8 cellular contexts compared by ENCODE assay signal in the genomic region with DNA sequence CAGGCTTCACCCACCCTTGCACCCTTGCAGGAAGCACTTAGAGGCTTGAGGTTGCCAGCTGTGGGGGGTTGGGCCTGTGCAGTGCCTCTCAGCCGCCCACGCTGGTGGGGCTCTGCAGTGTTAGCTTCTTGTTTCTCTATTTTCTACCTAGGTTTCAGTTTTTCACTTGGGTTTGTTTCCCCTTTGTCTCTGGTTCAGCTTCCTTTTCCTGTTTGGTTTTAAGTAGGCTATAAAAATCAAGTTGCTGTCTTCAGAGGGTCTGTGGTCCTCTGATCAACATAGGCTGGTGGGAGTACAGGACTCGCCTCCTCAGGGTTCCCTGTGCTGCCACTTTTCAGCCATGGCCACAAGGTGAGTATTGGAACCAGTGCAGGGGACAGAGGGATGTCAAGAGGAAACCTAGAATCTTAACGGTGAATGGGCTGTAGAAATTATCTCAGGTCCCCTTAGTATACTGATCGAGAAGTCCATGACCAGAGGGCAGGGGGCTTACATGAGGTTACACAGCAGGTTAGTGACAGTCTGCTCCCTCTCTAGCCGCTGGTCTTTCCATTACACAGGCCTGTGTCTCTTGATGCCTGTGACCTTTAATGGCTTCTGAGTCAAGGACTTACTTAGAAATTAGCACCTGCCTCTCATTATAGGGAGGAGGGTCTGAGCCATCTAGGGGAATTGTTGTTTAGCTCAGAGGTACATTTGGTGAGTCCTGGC. TPM values are rescaled to one million over a fixed set of nuclear protein-coding genes. Genes with fewer than 3 reads are reported as not detected.
DNase-seq lines count a peak whose midpoint lies in the region; ATAC-seq and TF ChIP-seq lines count a peak whose summit lies in the region.

A gene with protein sequence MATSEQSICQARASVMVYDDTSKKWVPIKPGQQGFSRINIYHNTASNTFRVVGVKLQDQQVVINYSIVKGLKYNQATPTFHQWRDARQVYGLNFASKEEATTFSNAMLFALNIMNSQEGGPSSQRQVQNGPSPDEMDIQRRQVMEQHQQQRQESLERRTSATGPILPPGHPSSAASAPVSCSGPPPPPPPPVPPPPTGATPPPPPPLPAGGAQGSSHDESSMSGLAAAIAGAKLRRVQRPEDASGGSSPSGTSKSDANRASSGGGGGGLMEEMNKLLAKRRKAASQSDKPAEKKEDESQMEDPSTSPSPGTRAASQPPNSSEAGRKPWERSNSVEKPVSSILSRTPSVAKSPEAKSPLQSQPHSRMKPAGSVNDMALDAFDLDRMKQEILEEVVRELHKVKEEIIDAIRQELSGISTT (plus strand): TSS at position 262 of the 711 bp plus-strand sequence. CDS start 79 bp downstream, at position 341.

- peak; percentile 55 for ATAC-seq in GM19452 (IDR thresholded peaks at IDR 0.05; ENCODE audit: unreplicated experiment)
- peak; percentile 31 for ATAC-seq in HG03565 (IDR thresholded peaks at IDR 0.05; ENCODE audit: unreplicated experiment)
- ATAC-seq in effector memory CD8-positive, alpha-beta T cell (replicated peaks) = peak; percentile 31

- H3K4me1 ChIP-seq in osteoblast (ENCODE audit: insufficient read depth, low read length) = peaks cover 6% of the 10 kb centered on the region

- peaks cover 64% of the 10 kb centered on the region for H3K36me3 Mint-ChIP-seq in effector memory CD8-positive, alpha-beta T cell (ENCODE audit: insufficient read depth)
- peaks cover 14% of the 10 kb centered on the region for H3K36me3 Mint-ChIP-seq in type B pancreatic cell

- H3K27me3 ChIP-seq in osteoblast (ENCODE audit: insufficient read depth, low read length) = no peaks in the 10 kb centered on the region

- peak within 1 kb of the TSS; percentile 96 to 98 for H3K27ac Mint-ChIP-seq in effector memory CD8-positive, alpha-beta T cell
- no peak within 1 kb of the TSS for H3K27ac Mint-ChIP-seq in type B pancreatic cell

- no peaks in the 10 kb centered on the region for H3K27me3 Mint-ChIP-seq in effector memory CD8-positive, alpha-beta T cell
- no peaks in the 10 kb centered on the region for H3K27me3 Mint-ChIP-seq in type B pancreatic cell

- no peaks in the 10 kb centered on the region for H3K9me3 ChIP-seq in osteoblast (ENCODE audit: low read depth, low read length)

- peaks cover 73 to 83% of the 10 kb centered on the region in 2 donors for H3K4me1 Mint-ChIP-seq in effector memory CD8-positive, alpha-beta T cell (ENCODE audit: low read depth in 2 of 2)
- H3K4me1 Mint-ChIP-seq in type B pancreatic cell (ENCODE audit: unreplicated experiment) = peaks cover 51% of the 10 kb centered on the region

- H3K79me2 ChIP-seq in osteoblast (ENCODE audit: insufficient read depth, low read length) = peaks cover 6% of the 10 kb centered on the region

- H4K20me1 ChIP-seq in osteoblast (ENCODE audit: insufficient read depth, low read length) = no peaks in the 10 kb centered on the region

- no peaks in the 10 kb centered on the region for H3K36me3 ChIP-seq in osteoblast (ENCODE audit: insufficient read depth, low read length)

- no peaks in the 10 kb centered on the region for H3K9me3 Mint-ChIP-seq in effector memory CD8-positive, alpha-beta T cell
- H3K9me3 Mint-ChIP-seq in type B pancreatic cell = peaks cover 9% of the 10 kb centered on the region

- H3K4me2 ChIP-seq in osteoblast (ENCODE audit: insufficient read depth, low read length) = peak within 1 kb of the TSS; percentile 38

- H3K4me3 ChIP-seq in osteoblast (ENCODE audit: insufficient read depth, low read length) = no peak within 1 kb of the TSS

- DNase-seq in Ammon's horn (ENCODE audit: low spot score) = peak; percentile 42
- peak; percentile 91 for DNase-seq in activated CD4-positive, alpha-beta T cell treated with anti-CD3 and anti-CD28 coated beads for 48 hours
- peak; percentile 62 to 69 (median 64) for DNase-seq in effector memory CD8-positive, alpha-beta T cell
- DNase-seq in osteoblast (ENCODE audit: insufficient read length, low spot score, missing footprints) = no peak
- no peak for DNase-seq in type B pancreatic cell (ENCODE audit: extremely low spot score, unreplicated experiment)
- no peak for DNase-seq in COR-L47 (lab: John Stamatoyannopoulos, UW)

- TF ChIP-seq CTCF in osteoblast (IDR thresholded peaks at IDR 0.05; ENCODE audit: extremely low read depth, low read depth, low read length) (no peak), type B pancreatic cell (conservative IDR thresholded peaks at IDR 0.05) (no peak)

- H2AFZ ChIP-seq in osteoblast (ENCODE audit: low read length) = no peak within 1 kb of the TSS

- no peak within 1 kb of the TSS for H3K27ac ChIP-seq in osteoblast (ENCODE audit: low read depth, low read length)

- H3K4me3 Mint-ChIP-seq in effector memory CD8-positive, alpha-beta T cell = peak within 1 kb of the TSS; percentile 83 to 92
- H3K4me3 Mint-ChIP-seq in type B pancreatic cell = no peak within 1 kb of the TSS

RNA-seq across cellular contexts. Expression of the gene that starts here (rescaled TPM):
- total RNA-seq in osteoblast (16.6 and 17.4 TPM in 2 replicates), type B pancreatic cell (ENCODE audit: low replicate concordance) (66.3 and 159 TPM in 2 replicates)

Comparison
In these comparisons a context has a peak if more than half of its experiments do, and no peak if none do; other contexts are left out.
1. DNase-seq: peak in Ammon's horn (single experiment), activated CD4-positive, alpha-beta T cell treated with anti-CD3 and anti-CD28 coated beads for 48 hours (single experiment) and effector memory CD8-positive, alpha-beta T cell (3 of 3); none in osteoblast (single experiment), type B pancreatic cell (single experiment) and COR-L47 (single experiment).
2. Peak in every context shown above with its lines, with median percentiles within 50 percentile points of each other: ATAC-seq.